22 cellular contexts compared by ENCODE assay signal in the genomic region with DNA sequence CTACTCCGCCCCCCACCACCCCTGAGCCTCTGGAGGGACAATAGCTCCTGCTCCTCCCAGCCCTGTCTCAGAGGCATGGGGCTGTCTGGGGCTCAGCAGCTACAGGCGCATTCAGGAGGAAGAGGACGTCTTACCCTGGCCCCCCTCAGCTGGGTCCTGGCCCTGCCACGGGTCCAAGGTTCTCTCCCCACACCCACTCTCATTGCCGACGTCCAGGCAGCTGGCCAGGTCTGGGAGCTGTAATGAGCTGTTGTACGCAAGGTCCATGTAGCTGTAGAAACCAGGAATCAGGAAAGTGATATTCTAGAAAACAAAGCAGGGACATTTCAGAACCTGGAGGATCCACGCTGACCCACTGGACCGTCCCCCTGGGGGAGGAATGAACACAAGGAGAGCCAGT. TPM values are rescaled to one million over a fixed set of nuclear protein-coding genes. Genes with fewer than 3 reads are reported as not detected.
DNase-seq lines count a peak whose midpoint lies in the region; ATAC-seq, FAIRE-seq and TF ChIP-seq lines count a peak whose summit lies in the region.
"Had no signal": no experiment of that assay in that cellular context is flagged by ENCODE, and none has a peak within 500 bp of the region (broad histone marks: within the 10 kb centered on the region; RNA-seq: fewer than 3 reads in every experiment).

No MANE protein-coding gene starts in this region.

- no peak for TF ChIP-seq RAD21 in HepG2 (CRISPR knock-in tag; IDR thresholded peaks at IDR 0.05)

- no peaks in the 10 kb centered on the region for H3K27me3 ChIP-seq in HepG2 (ENCODE audit: control insufficient read depth in 1 of 2, insufficient read depth in 2 of 2, low read length in 2 of 2)
- no peaks in the 10 kb centered on the region for H3K27me3 ChIP-seq in testis
- H3K27me3 ChIP-seq: BE2C, SJSA1 had no signal

- peak; percentile 89 for FAIRE-seq in HepG2 (lab: Jason Lieb, UNC)

- CTCF ChIA-PET in HepG2 (lab: Yijun Ruan, JAX; ENCODE audit: low intra/inter-chr PET ratio, low total read pairs), result no interaction called here

- H3K36me3 Mint-ChIP-seq in nephron progenitor cell (ENCODE audit: low read depth), result peaks cover 17% of the 10 kb centered on the region

- TF ChIP-seq EP300 in HepG2 (IDR thresholded peaks at IDR 0.05; ENCODE audit: low read depth in 2 of 2, low read length in 2 of 2), result 0 out of 4 replicates have a peak, but pooled peaks of 1 of the 2 experiments have one; percentile 36
- no peak for TF ChIP-seq EP300 in HepG2 (CRISPR knock-in tag; IDR thresholded peaks at IDR 0.05; ENCODE audit: borderline replicate concordance)

- no peak overlapping the region for H3K4me3 Mint-ChIP-seq in nephron progenitor cell
- H3K4me3 Mint-ChIP-seq: H9, HFFc6 had no signal

- DNase-seq in cortex of kidney (lab: John Stamatoyannopoulos, UW), result peak; percentile 34
- DNase-seq in HepG2 (ENCODE audit: low spot score), result peak; percentile 48
- DNase-seq in nephron progenitor cell, result no peak
- peak; percentile 71 for DNase-seq in testis
- no peak for DNase-seq in GDM1 (lab: John Stamatoyannopoulos, UW)
- no peak for DNase-seq in T1000 (lab: John Stamatoyannopoulos, UW)
- DNase-seq: BE2C, EL, GM23248, H9, HFFc6, KBM-7, MM.1S, NCI-H1048, NCI-H1436, NCI-H1930, NCI-H2227 treated with DMSO at 0.1 percent for 48 hours, NCI-H524, NCI-H82 had no signal

- ATAC-seq in HepG2, result peak; percentile 88
- ATAC-seq in GM21619 (IDR thresholded peaks at IDR 0.05; ENCODE audit: unreplicated experiment), result no peak
- ATAC-seq: Panc1 had no signal

- H3K27me3 Mint-ChIP-seq in nephron progenitor cell (ENCODE audit: low read depth, poor library complexity), result no peaks in the 10 kb centered on the region

- intact Hi-C loops in HepG2 (cut with micrococcal nuclease; ENCODE audit: unreplicated experiment), result no loop called here
- intact Hi-C loops in testis (cut with DNase I; ENCODE audit: low total_unique reads), result no loop called here

- H3K79me2 ChIP-seq in HepG2 (ENCODE audit: insufficient read depth, low read length), result no peaks in the 10 kb centered on the region

- H3K36me3 ChIP-seq in HepG2 (replicated peaks in 1 of 2; ENCODE audit: control insufficient read depth in 1 of 2, insufficient read depth in 2 of 2, low read length in 2 of 2) (peaks cover 10 to 14% of the 10 kb centered on the region in 2 experiments), testis (ENCODE audit: low read depth, missing control alignments) (no peaks in the 10 kb centered on the region)

- WGBS in HepG2 (ENCODE audit: low lambda C conversion rate), result 34% methylated on average over 8 of the region's 9 CpGs
- WGBS in testis, 2 donors, result 57 to 71% methylated on average over 7 to 9 of the region's 9 CpGs

- H3K4me1 ChIP-seq in HepG2 (ENCODE audit: insufficient read depth, low read length) (peaks cover 22% of the 10 kb centered on the region), testis (peaks cover 37% of the 10 kb centered on the region)
- H3K4me1 ChIP-seq: BE2C had no signal

- H3K9me3 ChIP-seq in HepG2 (ENCODE audit: low read length) (no peaks in the 10 kb centered on the region), testis (no peaks in the 10 kb centered on the region)
- H3K9me3 ChIP-seq: BE2C, SJSA1 had no signal

- peak overlapping the region; percentile 12; the same call in 1 of the 2 replicates for H3K9ac ChIP-seq in HepG2 (ENCODE audit: insufficient read depth, low read depth, low read length)
- H3K9ac ChIP-seq: GM23248 had no signal

- H3K9me3 Mint-ChIP-seq in nephron progenitor cell, result no peaks in the 10 kb centered on the region
- H3K9me3 Mint-ChIP-seq: H9, HFFc6 had no signal

- no peaks in the 10 kb centered on the region for H4K20me1 ChIP-seq in HepG2 (ENCODE audit: insufficient read depth, low read length)

- H3K27ac ChIP-seq in HepG2 (ENCODE audit: extremely low read length, insufficient read depth, low read length), result peak overlapping the region; percentile 44
- peak overlapping the region; percentile 47 to 53 for H3K27ac ChIP-seq in testis
- H3K27ac ChIP-seq: GM23248, SJSA1 had no signal

- in situ Hi-C loops in HepG2 (cut with HindIII; ENCODE audit: extremely low pct_ligation_motif_present, low pct_unique_long_range_greater_than_20kb), result no loop called here

- BruUV-seq in HepG2 (replicated peaks; lab: Mats Ljungman, UMichigan), result no TSS peak

- no peaks in the 10 kb centered on the region for H3K4me1 Mint-ChIP-seq in nephron progenitor cell
- H3K4me1 Mint-ChIP-seq: H9 had no signal

- peak overlapping the region; percentile 61 for H3K27ac Mint-ChIP-seq in nephron progenitor cell
- H3K27ac Mint-ChIP-seq: H9, HFFc6 had no signal

- H3K4me3 ChIP-seq in HepG2 (replicated peaks in 1 of 3; ENCODE audit: insufficient read depth in 1 of 3, low read depth in 2 of 3, low read length in 3 of 3) (no peak overlapping the region), testis (no peak overlapping the region)
- H3K4me3 ChIP-seq: GM23248, SJSA1 had no signal

- no peak for TF ChIP-seq CTCF in HepG2 (CRISPR knock-in tag; IDR thresholded peaks at IDR 0.05)
- TF ChIP-seq CTCF in nephron progenitor cell (IDR thresholded peaks at IDR 0.05), result no peak
- no peak for TF ChIP-seq CTCF in testis (IDR thresholded peaks at IDR 0.05)

- H2AFZ ChIP-seq in HepG2 (ENCODE audit: low read length), result no peak overlapping the region
- H2AFZ ChIP-seq: GM23248 had no signal

- POLR2A ChIA-PET in HepG2 (lab: Yijun Ruan, JAX), result interaction anchor here (0.6 to 3.2 kb wide), 4 partner anchors 14 to 81 kb away, joined by 3 to 15 read pairs (median 5); partner anchors contain the start of genes MTERF4 and PASK

- H3K4me2 ChIP-seq in HepG2 (ENCODE audit: low read depth, low read length), result peak overlapping the region; percentile 23

- TF ChIP-seq POLR2A in HepG2 (IDR thresholded peaks at IDR 0.05; ENCODE audit: insufficient read depth in 1 of 2, low read depth in 2 of 2, low read length in 2 of 2), result no peak
- no peak for TF ChIP-seq POLR2A in testis (IDR thresholded peaks at IDR 0.05)

RNA-seq across cellular contexts. Expression of gene PASK, which starts 13.5 kb away (rescaled TPM):
- total RNA-seq in HepG2 (2016; rRNA removed; fragmentation: Illumina TruSeq; extraction: Trizol), result 16.0 and 17.0 TPM in 2 replicates
- total RNA-seq in HepG2 (2016; cell fraction: cytosol; rRNA removed; fragmentation: Illumina TruSeq; extraction: Trizol; ENCODE audit: low read depth), result 18.0 and 28.0 TPM in 2 replicates
- 14.4 and 17.9 TPM in 2 replicates for total RNA-seq in HepG2 (2016; cell fraction: insoluble cytoplasmic fraction; rRNA removed; fragmentation: Illumina TruSeq; extraction: Trizol)
- total RNA-seq in HepG2 (2016; cell fraction: membrane; rRNA removed; fragmentation: Illumina TruSeq; extraction: Trizol), result 5.9 and 7.8 TPM in 2 replicates
- total RNA-seq in HepG2 (2016; cell fraction: nucleus; rRNA removed; fragmentation: Illumina TruSeq; extraction: Trizol), result 22.6 and 27.5 TPM in 2 replicates
- polyA plus RNA-seq in HepG2 (2011; rRNA removed), result 6.9 and 7.1 TPM in 2 replicates
- polyA plus RNA-seq in HepG2 (2011; cell fraction: cytosol; rRNA removed), result 2.1 and 4.1 TPM in 2 replicates
- polyA plus RNA-seq in HepG2 (2011; cell fraction: nucleus; rRNA removed), result 36.3 and 40.3 TPM in 2 replicates
- polyA plus RNA-seq in HepG2 (2012), result 6.8 and 9.6 TPM in 2 replicates
- polyA plus RNA-seq in HepG2 (2016; cell fraction: cytosol; fragmentation: Illumina TruSeq; extraction: Trizol; ENCODE audit: low read depth), result 0.79 and 1.0 TPM in 2 replicates
- 9.2 and 11.1 TPM in 2 replicates for polyA plus RNA-seq in HepG2 (2016; cell fraction: insoluble cytoplasmic fraction; fragmentation: Illumina TruSeq; extraction: Trizol; ENCODE audit: low read depth)
- polyA plus RNA-seq in HepG2 (2016; cell fraction: membrane; fragmentation: Illumina TruSeq; extraction: Trizol; ENCODE audit: low read depth), result 1.7 and 2.3 TPM in 2 replicates
- 79.4 and 83.7 TPM in 2 replicates for polyA plus RNA-seq in HepG2 (2016; cell fraction: nucleus; fragmentation: Illumina TruSeq; extraction: Trizol; ENCODE audit: insufficient read depth, low read depth)
- polyA minus RNA-seq in HepG2 (2011; rRNA and poly(A)+ RNA removed; ENCODE audit: low replicate concordance), result 28.2 and 32.5 TPM in 2 replicates
- polyA minus RNA-seq in HepG2 (2011; cell fraction: cytosol; rRNA and poly(A)+ RNA removed), result 3.7 and 15.6 TPM in 2 replicates
- 10.7 and 14.4 TPM in 2 replicates for polyA minus RNA-seq in HepG2 (2011; cell fraction: nucleus; rRNA and poly(A)+ RNA removed)
- total RNA-seq in testis, result 10 to 100 TPM; 54.0 to 57.6 TPM
- polyA plus RNA-seq in testis (ENCODE audit: insufficient read depth, low read depth, low replicate concordance), result 48.6 TPM

RNA-seq across cellular contexts. Expression of gene PPP1R7, which starts 14.5 kb away (rescaled TPM):
- total RNA-seq in HepG2 (2016; rRNA removed; fragmentation: Illumina TruSeq; extraction: Trizol), result 67.9 and 77.2 TPM in 2 replicates
- 27.7 and 40.5 TPM in 2 replicates for total RNA-seq in HepG2 (2016; cell fraction: cytosol; rRNA removed; fragmentation: Illumina TruSeq; extraction: Trizol; ENCODE audit: low read depth)
- 78.8 and 81.3 TPM in 2 replicates for total RNA-seq in HepG2 (2016; cell fraction: insoluble cytoplasmic fraction; rRNA removed; fragmentation: Illumina TruSeq; extraction: Trizol)
- 33.9 and 34.7 TPM in 2 replicates for total RNA-seq in HepG2 (2016; cell fraction: membrane; rRNA removed; fragmentation: Illumina TruSeq; extraction: Trizol)
- 31.6 and 35.8 TPM in 2 replicates for total RNA-seq in HepG2 (2016; cell fraction: nucleus; rRNA removed; fragmentation: Illumina TruSeq; extraction: Trizol)
- polyA plus RNA-seq in HepG2 (2011; rRNA removed), result 27.4 and 33.3 TPM in 2 replicates
- 19.4 and 25.1 TPM in 2 replicates for polyA plus RNA-seq in HepG2 (2011; cell fraction: cytosol; rRNA removed)
- 14.7 and 16.8 TPM in 2 replicates for polyA plus RNA-seq in HepG2 (2011; cell fraction: nucleus; rRNA removed)
- polyA plus RNA-seq in HepG2 (2012), result 43.0 and 56.8 TPM in 2 replicates
- polyA plus RNA-seq in HepG2 (2016; cell fraction: cytosol; fragmentation: Illumina TruSeq; extraction: Trizol; ENCODE audit: low read depth), result 29.9 and 37.7 TPM in 2 replicates
- polyA plus RNA-seq in HepG2 (2016; cell fraction: insoluble cytoplasmic fraction; fragmentation: Illumina TruSeq; extraction: Trizol; ENCODE audit: low read depth), result 99.4 and 106 TPM in 2 replicates
- 34.4 and 34.7 TPM in 2 replicates for polyA plus RNA-seq in HepG2 (2016; cell fraction: membrane; fragmentation: Illumina TruSeq; extraction: Trizol; ENCODE audit: low read depth)
- polyA plus RNA-seq in HepG2 (2016; cell fraction: nucleus; fragmentation: Illumina TruSeq; extraction: Trizol; ENCODE audit: insufficient read depth, low read depth), result 52.8 and 60.1 TPM in 2 replicates
- 22.5 and 25.7 TPM in 2 replicates for polyA minus RNA-seq in HepG2 (2011; rRNA and poly(A)+ RNA removed; ENCODE audit: low replicate concordance)
- polyA minus RNA-seq in HepG2 (2011; cell fraction: cytosol; rRNA and poly(A)+ RNA removed), result 18.4 and 24.7 TPM in 2 replicates
- 24.0 and 27.0 TPM in 2 replicates for polyA minus RNA-seq in HepG2 (2011; cell fraction: nucleus; rRNA and poly(A)+ RNA removed)
- 100 to 1,000 TPM; 100 to 139 TPM for total RNA-seq in testis
- polyA plus RNA-seq in testis (ENCODE audit: insufficient read depth, low read depth, low replicate concordance), result 358 TPM

RNA-seq across cellular contexts. Expression of gene MTERF4, which starts 33.6 kb away (rescaled TPM):
- total RNA-seq in HepG2 (2016; rRNA removed; fragmentation: Illumina TruSeq; extraction: Trizol) (59.8 and 61.5 TPM in 2 replicates), testis (10 to 100 TPM; 26.4 to 40.6 TPM)
- 20.2 and 20.4 TPM in 2 replicates for total RNA-seq in HepG2 (2016; cell fraction: cytosol; rRNA removed; fragmentation: Illumina TruSeq; extraction: Trizol; ENCODE audit: low read depth)
- total RNA-seq in HepG2 (2016; cell fraction: insoluble cytoplasmic fraction; rRNA removed; fragmentation: Illumina TruSeq; extraction: Trizol), result 57.2 and 63.4 TPM in 2 replicates
- total RNA-seq in HepG2 (2016; cell fraction: membrane; rRNA removed; fragmentation: Illumina TruSeq; extraction: Trizol), result 27.2 and 28.3 TPM in 2 replicates
- 47.3 and 61.7 TPM in 2 replicates for total RNA-seq in HepG2 (2016; cell fraction: nucleus; rRNA removed; fragmentation: Illumina TruSeq; extraction: Trizol)
- polyA plus RNA-seq in HepG2 (2011; rRNA removed) (37.1 and 50.5 TPM in 2 replicates), testis (ENCODE audit: insufficient read depth, low read depth, low replicate concordance) (37.3 TPM)
- polyA plus RNA-seq in HepG2 (2011; cell fraction: cytosol; rRNA removed), result 29.8 and 33.1 TPM in 2 replicates
- polyA plus RNA-seq in HepG2 (2011; cell fraction: nucleus; rRNA removed), result 71.5 and 77.4 TPM in 2 replicates
- polyA plus RNA-seq in HepG2 (2012), result 27.8 and 38.2 TPM in 2 replicates
- polyA plus RNA-seq in HepG2 (2016; cell fraction: cytosol; fragmentation: Illumina TruSeq; extraction: Trizol; ENCODE audit: low read depth), result 18.2 and 22.9 TPM in 2 replicates
- polyA plus RNA-seq in HepG2 (2016; cell fraction: insoluble cytoplasmic fraction; fragmentation: Illumina TruSeq; extraction: Trizol; ENCODE audit: low read depth), result 67.1 and 69.1 TPM in 2 replicates
- 20.0 and 22.3 TPM in 2 replicates for polyA plus RNA-seq in HepG2 (2016; cell fraction: membrane; fragmentation: Illumina TruSeq; extraction: Trizol; ENCODE audit: low read depth)
- 82.3 and 82.6 TPM in 2 replicates for polyA plus RNA-seq in HepG2 (2016; cell fraction: nucleus; fragmentation: Illumina TruSeq; extraction: Trizol; ENCODE audit: insufficient read depth, low read depth)
- 31.6 and 46.9 TPM in 2 replicates for polyA minus RNA-seq in HepG2 (2011; rRNA and poly(A)+ RNA removed; ENCODE audit: low replicate concordance)
- 15.7 and 20.7 TPM in 2 replicates for polyA minus RNA-seq in HepG2 (2011; cell fraction: cytosol; rRNA and poly(A)+ RNA removed)
- 76.1 and 79.6 TPM in 2 replicates for polyA minus RNA-seq in HepG2 (2011; cell fraction: nucleus; rRNA and poly(A)+ RNA removed)

RNA-seq across cellular contexts. Expression of gene ANO7, which starts 52.7 kb away (rescaled TPM):
- total RNA-seq in HepG2 (2016; rRNA removed; fragmentation: Illumina TruSeq; extraction: Trizol) (3.7 and 4.9 TPM in 2 replicates), testis (1 to 10 TPM; 1.9 to 2.5 TPM)
- total RNA-seq in HepG2 (2016; cell fraction: cytosol; rRNA removed; fragmentation: Illumina TruSeq; extraction: Trizol; ENCODE audit: low read depth), result 1.7 and 1.9 TPM in 2 replicates
- 2.9 and 5.5 TPM in 2 replicates for total RNA-seq in HepG2 (2016; cell fraction: insoluble cytoplasmic fraction; rRNA removed; fragmentation: Illumina TruSeq; extraction: Trizol)
- 3.2 and 4.1 TPM in 2 replicates for total RNA-seq in HepG2 (2016; cell fraction: membrane; rRNA removed; fragmentation: Illumina TruSeq; extraction: Trizol)
- 4.7 and 5.1 TPM in 2 replicates for total RNA-seq in HepG2 (2016; cell fraction: nucleus; rRNA removed; fragmentation: Illumina TruSeq; extraction: Trizol)
- polyA plus RNA-seq in HepG2 (2011; rRNA removed) (4.1 and 4.9 TPM in 2 replicates), testis (ENCODE audit: insufficient read depth, low read depth, low replicate concordance) (1.2 TPM)
- 2.9 and 3.9 TPM in 2 replicates for polyA plus RNA-seq in HepG2 (2011; cell fraction: cytosol; rRNA removed)
- 29.8 and 33.6 TPM in 2 replicates for polyA plus RNA-seq in HepG2 (2011; cell fraction: nucleus; rRNA removed)
- polyA plus RNA-seq in HepG2 (2012), result 8.8 and 10.8 TPM in 2 replicates
- polyA plus RNA-seq in HepG2 (2016; cell fraction: cytosol; fragmentation: Illumina TruSeq; extraction: Trizol; ENCODE audit: low read depth), result 3.3 and 3.8 TPM in 2 replicates
- 7.5 and 11.5 TPM in 2 replicates for polyA plus RNA-seq in HepG2 (2016; cell fraction: insoluble cytoplasmic fraction; fragmentation: Illumina TruSeq; extraction: Trizol; ENCODE audit: low read depth)
- polyA plus RNA-seq in HepG2 (2016; cell fraction: membrane; fragmentation: Illumina TruSeq; extraction: Trizol; ENCODE audit: low read depth), result 7.5 and 8.6 TPM in 2 replicates
- polyA plus RNA-seq in HepG2 (2016; cell fraction: nucleus; fragmentation: Illumina TruSeq; extraction: Trizol; ENCODE audit: insufficient read depth, low read depth), result 14.9 and 15.8 TPM in 2 replicates
- polyA minus RNA-seq in HepG2 (2011; rRNA and poly(A)+ RNA removed; ENCODE audit: low replicate concordance), result 1.1 and 16.7 TPM in 2 replicates
- 5.1 and 8.4 TPM in 2 replicates for polyA minus RNA-seq in HepG2 (2011; cell fraction: cytosol; rRNA and poly(A)+ RNA removed)
- 13.8 and 18.4 TPM in 2 replicates for polyA minus RNA-seq in HepG2 (2011; cell fraction: nucleus; rRNA and poly(A)+ RNA removed)

Comparison
In these comparisons a context has a peak if more than half of its experiments do, and no peak if none do; other contexts are left out.
1. DNase-seq: peak in cortex of kidney (single experiment), HepG2 (single experiment) and testis (single experiment); none in nephron progenitor cell (single experiment), GDM1 (single experiment) and T1000 (single experiment).